ENCODE assay signal across 8 cellular contexts in the genomic region with DNA sequence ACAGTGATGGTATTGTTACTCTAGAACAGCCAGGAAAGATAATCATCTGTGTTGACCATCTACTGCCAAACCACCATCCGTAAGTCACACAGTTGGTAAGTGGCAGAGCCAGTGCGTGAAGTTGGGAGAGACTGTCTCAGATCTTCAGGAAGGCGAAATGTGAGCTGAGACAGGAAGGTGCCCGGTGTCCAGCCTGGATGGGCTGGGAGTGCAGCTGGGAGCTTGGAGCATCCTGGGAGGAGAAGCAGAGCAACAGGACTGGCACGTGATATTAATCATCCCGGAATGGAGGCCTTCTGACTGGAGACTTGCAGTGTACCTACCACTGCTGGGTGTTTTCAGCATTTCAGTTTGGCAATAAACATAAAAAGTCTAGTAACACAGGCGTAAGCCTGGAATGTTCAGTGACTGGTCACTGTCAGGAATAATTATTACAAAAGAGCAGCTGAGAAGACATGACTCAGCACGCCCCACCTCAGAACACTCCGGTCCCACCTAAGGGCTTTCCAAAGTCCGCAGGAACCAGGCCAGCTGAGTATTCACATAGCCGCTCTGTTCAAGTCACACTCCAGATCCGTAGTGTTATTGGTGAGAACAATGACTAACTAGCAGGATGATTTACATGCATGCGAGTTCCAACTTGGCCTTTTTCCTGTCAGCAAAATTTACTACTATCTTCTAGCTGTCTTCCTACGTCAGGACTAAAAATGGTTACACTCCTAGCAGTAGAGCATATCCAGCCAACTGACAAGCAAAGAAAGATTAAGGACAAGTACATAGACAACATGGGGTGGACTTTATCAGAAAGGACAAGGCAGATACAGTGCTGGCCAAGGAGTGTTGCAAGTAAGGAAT. TPM values are rescaled to one million over a fixed set of nuclear protein-coding genes. Genes with fewer than 3 reads are reported as not detected.
DNase-seq lines count a peak whose midpoint lies in the region; ATAC-seq, FAIRE-seq and TF ChIP-seq lines count a peak whose summit lies in the region.

No MANE protein-coding gene starts in this region.

- peak; percentile 32 for FAIRE-seq in A549 (lab: Jason Lieb, UNC)

- no peak overlapping the region for H2AK5ac ChIP-seq in mesenchymal stem cell (ENCODE audit: low read length, severe bottlenecking)

- no peak overlapping the region for H3K4me3 Mint-ChIP-seq in chondrocyte (ENCODE audit: unreplicated experiment)

- H3K9ac ChIP-seq in mesenchymal stem cell (ENCODE audit: low read length) = peak overlapping the region; percentile 79

- DNase-seq in A549 (ENCODE audit: low read depth in 1 of 2, low spot score in 1 of 2) (peak; percentile 51 to 93), MV-4-11 (lab: John Stamatoyannopoulos, UW) (peak; percentile 75), chondrocyte (ENCODE audit: low spot score) (no peak), mesenchymal stem cell (peak; percentile 100), HAP-1 (ENCODE audit: low spot score in 2 of 2) (no peak), NCI-H1436 treated with DMSO at 0.1 percent for 48 hours (lab: John Stamatoyannopoulos, UW) (no peak)
- DNase-seq in activated CD8-positive, alpha-beta memory T cell treated with anti-CD3 and anti-CD28 coated beads for 24 hours = no peak

- peak overlapping the region; percentile 13 to 66 for H3K4ac ChIP-seq in mesenchymal stem cell (ENCODE audit: low read depth in 1 of 2, low read length in 2 of 2)

- H3K4me2 ChIP-seq in A549 (peak overlapping the region; percentile 74), mesenchymal stem cell (ENCODE audit: low read length, poor library complexity, severe bottlenecking) (peak overlapping the region; percentile 30)

- peak; percentile 45 to 78; a peak in 3 of 5 replicates for TF ChIP-seq EP300 in A549 (IDR thresholded peaks at IDR 0.05)

- no peak overlapping the region for H3K23ac ChIP-seq in mesenchymal stem cell (ENCODE audit: low read length in 2 of 2)

- peaks cover 5% of the 10 kb centered on the region for H3K36me3 Mint-ChIP-seq in chondrocyte (ENCODE audit: low read depth)

- H3K4me1 ChIP-seq in A549 = peaks cover 28% of the 10 kb centered on the region
- peaks cover 3% of the 10 kb centered on the region for H3K4me1 ChIP-seq in mesenchymal stem cell (ENCODE audit: control insufficient read depth, insufficient read depth, low read depth, low read length)
- H3K4me1 ChIP-seq in urinary bladder (ENCODE audit: insufficient read depth) = no peaks in the 10 kb centered on the region
- H3K4me1 ChIP-seq in HAP-1 = no peaks in the 10 kb centered on the region

- H3K27me3 Mint-ChIP-seq in chondrocyte (ENCODE audit: low read depth) = no peaks in the 10 kb centered on the region

- in situ Hi-C loops in HAP-1 (cut with MboI; ENCODE audit: low sequenced_read_pairs) = no loop called here

- peak overlapping the region in 1 of 2 experiments; percentile 35 for H3K14ac ChIP-seq in mesenchymal stem cell (ENCODE audit: low read length in 2 of 2)

- H3K27ac ChIP-seq in A549 (peak overlapping the region; percentile 83 to 92), mesenchymal stem cell (ENCODE audit: low read length, poor library complexity, severe bottlenecking) (peak overlapping the region; percentile 93), urinary bladder (ENCODE audit: low read depth) (peak overlapping the region; percentile 46)

- peak overlapping the region; percentile 81 for H4K8ac ChIP-seq in mesenchymal stem cell (ENCODE audit: low read length)

- TF ChIP-seq CTCF in A549 (IDR thresholded peaks at IDR 0.05) (no peak), chondrocyte (IDR thresholded peaks at IDR 0.05) (no peak)

- H3K18ac ChIP-seq in mesenchymal stem cell (ENCODE audit: low read depth in 1 of 2, low read length in 2 of 2) = peak overlapping the region; percentile 86 to 95

- H3K9me3 ChIP-seq in A549 (peaks cover 24% of the 10 kb centered on the region), mesenchymal stem cell (ENCODE audit: control insufficient read depth, low read length) (peaks cover 15% of the 10 kb centered on the region), HAP-1 (peaks cover 14% of the 10 kb centered on the region)

- peak overlapping the region; percentile 11; the same call in 1 of the 3 replicates for H3K4me3 ChIP-seq in A549
- peak overlapping the region in 1 of 2 experiments; percentile 67 for H3K4me3 ChIP-seq in mesenchymal stem cell (ENCODE audit: insufficient read depth in 1 of 2, low read depth in 1 of 2, low read length in 2 of 2)
- H3K4me3 ChIP-seq in urinary bladder (ENCODE audit: low read depth, low read length) = no peak overlapping the region
- no peak overlapping the region for H3K4me3 ChIP-seq in HAP-1

- no peaks in the 10 kb centered on the region for H3K79me1 ChIP-seq in mesenchymal stem cell (replicated peaks; ENCODE audit: low read length, poor library complexity, severe bottlenecking)

- peak overlapping the region; percentile 60 to 89 for H2BK12ac ChIP-seq in mesenchymal stem cell (ENCODE audit: low read length in 2 of 2)

- no peak; a peak in 1 of 5 replicates for TF ChIP-seq RAD21 in A549 (conservative IDR thresholded peaks at IDR 0.05 in 1 of 2, IDR thresholded peaks at IDR 0.05 in 1 of 2)

- POLR2A ChIA-PET in A549 (lab: Yijun Ruan, JAX) = interaction anchor here (0.6 to 4.4 kb wide), 7 partner anchors 9 to 111 kb away, joined by 3 to 113 read pairs (median 3); a partner anchor contains a TSS

- H2BK5ac ChIP-seq in mesenchymal stem cell (ENCODE audit: low read depth, low read length, poor library complexity, severe bottlenecking) = peak overlapping the region; percentile 46

- peaks cover 16% of the 10 kb centered on the region for H3K9me3 Mint-ChIP-seq in chondrocyte (ENCODE audit: low read depth)

- no peaks in the 10 kb centered on the region for H3K27me3 ChIP-seq in mesenchymal stem cell (ENCODE audit: control insufficient read depth in 1 of 2, insufficient read depth in 1 of 2, low read length in 2 of 2)
- H3K27me3 ChIP-seq in HAP-1 (ENCODE audit: low read depth) = no peaks in the 10 kb centered on the region

- no peak for TF ChIP-seq POLR2A in A549 (IDR thresholded peaks at IDR 0.05; ENCODE audit: low read length)

- H2AFZ ChIP-seq in mesenchymal stem cell (ENCODE audit: low read depth, low read length) = peak overlapping the region; percentile 8

- 2% methylated on average over 13 of the region's 14 CpGs for WGBS in A549 (ENCODE audit: missing lambda C conversion rate)
- 20% methylated on average over 13 of the region's 14 CpGs for WGBS in mesenchymal stem cell
- 14% methylated on average over 14 of the region's 14 CpGs for WGBS in urinary bladder

- ATAC-seq in A549 = peak; percentile 91 to 94

- CTCF ChIA-PET in A549 (lab: Yijun Ruan, JAX) = interaction anchor here (0.8 to 2.0 kb wide), 4 partner anchors 9 to 52 kb away, joined by 3 to 9 read pairs (median 4); a partner anchor contains a TSS

- peaks cover 22% of the 10 kb centered on the region for H3K4me1 Mint-ChIP-seq in chondrocyte (ENCODE audit: low read depth)

- H2BK120ac ChIP-seq in mesenchymal stem cell (ENCODE audit: low read depth, low read length) = no peak overlapping the region

- H3K36me3 ChIP-seq in mesenchymal stem cell (ENCODE audit: control insufficient read depth in 1 of 2, insufficient read depth in 2 of 2, low read depth in 1 of 2, low read length in 2 of 2) (no peaks in the 10 kb centered on the region), urinary bladder (ENCODE audit: insufficient read depth) (no peaks in the 10 kb centered on the region), HAP-1 (replicated peaks) (no peaks in the 10 kb centered on the region)

- H4K91ac ChIP-seq in mesenchymal stem cell (ENCODE audit: low read length) = peak overlapping the region; percentile 80

- H3K27ac Mint-ChIP-seq in chondrocyte (ENCODE audit: unreplicated experiment) = peak overlapping the region; percentile 97

- H2BK15ac ChIP-seq in mesenchymal stem cell (ENCODE audit: low read depth, poor library complexity, severe bottlenecking) = no peak overlapping the region

TF ChIP-seq in A549, 52 proteins besides CTCF, POLR2A, EP300 and RAD21 (continues in another document):
- no peak for TF ChIP-seq RCOR1 (IDR thresholded peaks at IDR 0.05; ENCODE audit: low read depth, low read length)
- no peak for TF ChIP-seq HEYL (CRISPR knock-in tag; IDR thresholded peaks at IDR 0.05)
- no peak for TF ChIP-seq EHF (CRISPR knock-in tag; IDR thresholded peaks at IDR 0.05)
- TF ChIP-seq, protein P1, sequence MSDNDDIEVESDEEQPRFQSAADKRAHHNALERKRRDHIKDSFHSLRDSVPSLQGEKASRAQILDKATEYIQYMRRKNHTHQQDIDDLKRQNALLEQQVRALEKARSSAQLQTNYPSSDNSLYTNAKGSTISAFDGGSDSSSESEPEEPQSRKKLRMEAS (IDR thresholded peaks at IDR 0.05) = no peak
- TF ChIP-seq, protein P2, sequence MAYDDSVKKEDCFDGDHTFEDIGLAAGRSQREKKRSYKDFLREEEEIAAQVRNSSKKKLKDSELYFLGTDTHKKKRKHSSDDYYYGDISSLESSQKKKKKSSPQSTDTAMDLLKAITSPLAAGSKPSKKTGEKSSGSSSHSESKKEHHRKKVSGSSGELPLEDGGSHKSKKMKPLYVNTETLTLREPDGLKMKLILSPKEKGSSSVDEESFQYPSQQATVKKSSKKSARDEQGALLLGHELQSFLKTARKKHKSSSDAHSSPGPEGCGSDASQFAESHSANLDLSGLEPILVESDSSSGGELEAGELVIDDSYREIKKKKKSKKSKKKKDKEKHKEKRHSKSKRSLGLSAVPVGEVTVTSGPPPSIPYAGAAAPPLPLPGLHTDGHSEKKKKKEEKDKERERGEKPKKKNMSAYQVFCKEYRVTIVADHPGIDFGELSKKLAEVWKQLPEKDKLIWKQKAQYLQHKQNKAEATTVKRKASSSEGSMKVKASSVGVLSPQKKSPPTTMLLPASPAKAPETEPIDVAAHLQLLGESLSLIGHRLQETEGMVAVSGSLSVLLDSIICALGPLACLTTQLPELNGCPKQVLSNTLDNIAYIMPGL (CRISPR knock-in tag; IDR thresholded peaks at IDR 0.05; ENCODE audit: borderline replicate concordance) = no peak
- no peak for TF ChIP-seq MYC (IDR thresholded peaks at IDR 0.05; ENCODE audit: borderline replicate concordance, low read length)
- peak; percentile 70; the same call in 1 of the 2 replicates for TF ChIP-seq HOXB5 (CRISPR knock-in tag; IDR thresholded peaks at IDR 0.05)
- peak; percentile 78 for TF ChIP-seq JUNB (IDR thresholded peaks at IDR 0.05)
- TF ChIP-seq CEBPB (IDR thresholded peaks at IDR 0.05) = peak in 1 of 2 experiments; percentile 76; a peak in 2 of 4 replicates
- TF ChIP-seq BHLHE40 (IDR thresholded peaks at IDR 0.05; ENCODE audit: low read depth, low read length) = peak; percentile 84
- no peak for TF ChIP-seq HOXA7 (CRISPR knock-in tag; IDR thresholded peaks at IDR 0.05)
- TF ChIP-seq ZC3H11A (IDR thresholded peaks at IDR 0.05) = no peak

RNA-seq across cellular contexts. Expression of a gene that starts 45.1 kb away (rescaled TPM):
- polyA plus RNA-seq in A549 (2011; rRNA removed) = 27.2 and 28.3 TPM in 2 replicates
- polyA plus RNA-seq in A549 (2012; cell fraction: cytosol; rRNA removed) = 6.1 and 8.8 TPM in 2 replicates
- polyA plus RNA-seq in A549 (2012; cell fraction: nucleus; rRNA removed) = 7.5 and 12.5 TPM in 2 replicates
- polyA plus RNA-seq in A549 (2017; fragmentation: RNase III; extraction: RNeasy Plus Mini Kit Qiagen cat#74134 plus additional on column Dnase treatment) = 25.6 to 38.2 TPM (median 37.8 TPM) in 3 replicates
- 16.0 and 26.3 TPM in 2 replicates for polyA minus RNA-seq in A549 (2011; rRNA and poly(A)+ RNA removed)
- 104 to 115 TPM (median 111 TPM) in 3 replicates for total RNA-seq in chondrocyte
- polyA plus RNA-seq in mesenchymal stem cell (2013, experiment 1 of 2) = 105 TPM
- 108 TPM for polyA plus RNA-seq in mesenchymal stem cell (2013, experiment 2 of 2)
- 224 TPM for total RNA-seq in urinary bladder
- polyA plus RNA-seq in urinary bladder = 147 TPM

Comparison
In these comparisons a context has a peak if more than half of its experiments do, and no peak if none do; other contexts are left out.
1. DNase-seq: peak in A549 (2 of 2), MV-4-11 (single experiment) and mesenchymal stem cell (single experiment); none in chondrocyte (single experiment), HAP-1 (0 of 2), activated CD8-positive, alpha-beta memory T cell treated with anti-CD3 and anti-CD28 coated beads for 24 hours (single experiment) and NCI-H1436 treated with DMSO at 0.1 percent for 48 hours (single experiment).
2. Peak in every context shown above with its lines, with median percentiles within 50 percentile points of each other: H3K27ac ChIP-seq.